In the genomic region with DNA sequence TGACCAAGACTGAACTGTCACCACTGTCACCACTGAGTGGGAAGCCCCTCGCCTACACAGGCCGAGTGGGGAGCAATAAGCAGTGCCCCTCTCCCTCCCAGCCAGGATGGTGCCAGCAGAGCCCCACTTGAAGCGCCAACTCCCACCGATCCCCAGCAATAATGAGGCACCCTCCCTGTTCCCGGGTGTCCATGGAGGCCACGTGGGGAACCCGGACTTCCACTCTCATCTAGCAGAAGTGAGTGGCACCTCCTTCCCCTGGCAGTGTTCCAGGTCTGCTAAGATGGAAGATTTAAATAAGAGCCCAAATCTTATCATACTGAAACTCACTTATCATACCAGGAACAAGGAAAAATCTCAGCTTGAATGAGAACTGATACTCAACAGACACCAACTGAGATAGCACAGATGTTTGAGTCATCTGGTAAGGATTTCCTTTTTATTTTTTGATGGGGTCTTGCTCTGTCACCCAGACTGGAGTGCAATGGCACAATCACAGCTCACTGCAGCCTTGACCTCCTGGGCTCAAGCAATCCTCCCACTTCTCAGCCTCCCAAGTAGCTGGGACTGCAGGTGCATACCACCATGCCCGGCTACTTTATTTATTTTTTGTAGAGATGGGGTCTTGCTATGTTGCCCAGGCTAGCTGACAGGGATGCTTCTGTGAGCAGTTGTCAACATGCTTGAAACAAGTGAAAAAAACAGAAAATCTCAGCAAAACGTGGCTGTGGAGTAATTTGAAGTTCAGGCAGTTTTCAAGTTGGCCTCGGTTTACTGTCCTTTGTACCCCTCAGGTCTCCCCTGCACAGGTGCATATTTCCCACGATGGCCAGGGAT, we compare ENCODE assay signal across 21 cellular contexts. TPM values are rescaled to one million over a fixed set of nuclear protein-coding genes. Genes with fewer than 3 reads are reported as not detected.
DNase-seq lines count a peak whose midpoint lies in the region; ATAC-seq and TF ChIP-seq lines count a peak whose summit lies in the region.
"Had no signal": no experiment of that assay in that cellular context is flagged by ENCODE, and none has a peak within 500 bp of the region (broad histone marks: within the 10 kb centered on the region; RNA-seq: fewer than 3 reads in every experiment).

No MANE protein-coding gene starts in this region.

- no peak overlapping the region for H3K4me3 ChIP-seq in BLaER1 treated with 17β-estradiol and CSF1 and Interleukin-3, amounts not matched to agents 10 nM and 100 nM
- no peak overlapping the region for H3K4me3 ChIP-seq in mesendoderm (ENCODE audit: low read length)
- H3K4me3 ChIP-seq: A549, GM23338, SK-N-MC had no signal

- peaks cover 0 to 39% (median 25%) of the 10 kb centered on the region in 10 experiments; a peak in 18 of 20 replicates for H3K4me1 ChIP-seq in BLaER1 treated with 17β-estradiol and CSF1 and Interleukin-3, amounts not matched to agents 10 nM and 100 nM
- H3K4me1 ChIP-seq in mesendoderm (ENCODE audit: control insufficient read depth, low read depth, low read length): no peaks in the 10 kb centered on the region
- H3K4me1 ChIP-seq: A549 had no signal

- no peak overlapping the region for H3K18ac ChIP-seq in mesendoderm (ENCODE audit: low read length)

- no peak overlapping the region for H2BK120ac ChIP-seq in mesendoderm (ENCODE audit: low read depth, low read length)

- no peaks in the 10 kb centered on the region for H3K9me3 ChIP-seq in BLaER1 treated with 17β-estradiol and CSF1 and Interleukin-3, amounts not matched to agents 10 nM and 100 nM (replicated peaks in 1 of 11)
- H3K9me3 ChIP-seq: A549 had no signal

- no peak overlapping the region for H3K56ac ChIP-seq in mesendoderm (ENCODE audit: low read length)

- no peaks in the 10 kb centered on the region for H3K79me1 ChIP-seq in mesendoderm (ENCODE audit: low read length)

- DNase-seq in MV-4-11 (lab: John Stamatoyannopoulos, UW) (peak; percentile 36), mesendoderm (peak; percentile 52), NCI-H345 treated with DMSO at 0.1 percent for 48 hours (lab: John Stamatoyannopoulos, UW; ENCODE audit: unreplicated experiment) (no peak), left lobe of liver (ENCODE audit: low spot score) (no peak)
- DNase-seq: CD4-positive, CD25-positive, alpha-beta regulatory T cell; DND-41; GDM1; Kasumi-1; NCI-H1417; NCI-H1930; NCI-H226; NCI-H526 treated with DMSO at 0.1 percent for 48 hours; NK-92 treated with Interleukin-12 subunit alpha and Interleukin-12 subunit beta, amount 100 ng/mL, for 24 hours had no signal

- no peak overlapping the region for H3K4ac ChIP-seq in mesendoderm (ENCODE audit: low read depth, low read length)

- H2BK5ac ChIP-seq in mesendoderm (ENCODE audit: low read length): peak overlapping the region; percentile 45

- peak overlapping the region in 10 of 11 experiments; percentile 5 to 57 (median 24); a peak in 14 of 22 replicates for H3K4me2 ChIP-seq in BLaER1 treated with 17β-estradiol and CSF1 and Interleukin-3, amounts not matched to agents 10 nM and 100 nM
- no peak overlapping the region for H3K4me2 ChIP-seq in mesendoderm (ENCODE audit: low read length)
- H3K4me2 ChIP-seq: A549, GM23338 had no signal

- H4K5ac ChIP-seq in mesendoderm (ENCODE audit: low read length): no peak overlapping the region

- H3K27ac ChIP-seq in BLaER1 treated with 17β-estradiol and CSF1 and Interleukin-3, amounts not matched to agents 10 nM and 100 nM: peak overlapping the region in 3 of 11 experiments; percentile 6 to 43 (median 9); a peak in 3 of 22 replicates
- H3K27ac ChIP-seq in mesendoderm (ENCODE audit: low read depth, low read length): no peak overlapping the region
- H3K27ac ChIP-seq: A549, SK-N-MC had no signal

- no peak overlapping the region for H3K23ac ChIP-seq in mesendoderm (ENCODE audit: low read length)

- no peaks in the 10 kb centered on the region for H3K36me3 ChIP-seq in BLaER1 treated with 17β-estradiol and CSF1 and Interleukin-3, amounts not matched to agents 10 nM and 100 nM
- no peaks in the 10 kb centered on the region for H3K36me3 ChIP-seq in mesendoderm (ENCODE audit: control insufficient read depth, insufficient read depth, low read length)

- H3K27me3 ChIP-seq in BLaER1 treated with 17β-estradiol and CSF1 and Interleukin-3, amounts not matched to agents 10 nM and 100 nM: no peaks in the 10 kb centered on the region
- H3K27me3 ChIP-seq in mesendoderm (ENCODE audit: insufficient read depth, low read length, poor library complexity): no peaks in the 10 kb centered on the region

- no peaks in the 10 kb centered on the region for H3K79me2 ChIP-seq in mesendoderm (ENCODE audit: control insufficient read depth, insufficient read depth, low read length)

- no peak overlapping the region for H2BK15ac ChIP-seq in mesendoderm (replicated peaks; ENCODE audit: low read depth)

- no peak overlapping the region for H3K9ac ChIP-seq in BLaER1 treated with 17β-estradiol and CSF1 and Interleukin-3, amounts not matched to agents 10 nM and 100 nM
- no peak overlapping the region for H3K9ac ChIP-seq in mesendoderm (ENCODE audit: low read length)

- H4K20me1 ChIP-seq in BLaER1 treated with 17β-estradiol and CSF1 and Interleukin-3, amounts not matched to agents 10 nM and 100 nM: no peaks in the 10 kb centered on the region

- ATAC-seq in SK-N-SH treated with all-trans-retinoic acid at 6 μM for 48 hours: no peak
- ATAC-seq in left lobe of liver: no peak
- no peak for ATAC-seq in GM19351 (IDR thresholded peaks at IDR 0.05; ENCODE audit: unreplicated experiment)
- no peak for ATAC-seq in HG02759 (IDR thresholded peaks at IDR 0.05; ENCODE audit: unreplicated experiment)
- ATAC-seq: A549, GM23338, HepG2 had no signal

- no peak overlapping the region for H4K8ac ChIP-seq in mesendoderm (ENCODE audit: low read depth, low read length)

- H2AK5ac ChIP-seq in mesendoderm (ENCODE audit: low read length): no peak overlapping the region

- no CpG with 5 or more reads among the region's 11 CpGs for whole genome bisulfite sequencing in mesendoderm (ENCODE audit: extremely low coverage, insufficient coverage, low lambda C conversion rate)

TF ChIP-seq in SK-N-SH treated with all-trans-retinoic acid at 6 μM for 48 hours, 23 proteins besides CTCF, POLR2A, EP300 and RAD21:
- TF ChIP-seq ESRRG (CRISPR knock-in tag; IDR thresholded peaks at IDR 0.05) (no peak), TOX (CRISPR knock-in tag; IDR thresholded peaks at IDR 0.05; ENCODE audit: borderline replicate concordance) (no peak), TCF4 (CRISPR knock-in tag; IDR thresholded peaks at IDR 0.05; ENCODE audit: borderline replicate concordance) (peak; percentile 66; the same call in 1 of the 2 replicates), ISL1 (CRISPR knock-in tag; IDR thresholded peaks at IDR 0.05) (peak; percentile 55), ZFP30 (CRISPR knock-in tag; IDR thresholded peaks at IDR 0.05) (no peak), PPARA (CRISPR knock-in tag; IDR thresholded peaks at IDR 0.05; ENCODE audit: borderline replicate concordance) (no peak)
- TF ChIP-seq, protein P1, sequence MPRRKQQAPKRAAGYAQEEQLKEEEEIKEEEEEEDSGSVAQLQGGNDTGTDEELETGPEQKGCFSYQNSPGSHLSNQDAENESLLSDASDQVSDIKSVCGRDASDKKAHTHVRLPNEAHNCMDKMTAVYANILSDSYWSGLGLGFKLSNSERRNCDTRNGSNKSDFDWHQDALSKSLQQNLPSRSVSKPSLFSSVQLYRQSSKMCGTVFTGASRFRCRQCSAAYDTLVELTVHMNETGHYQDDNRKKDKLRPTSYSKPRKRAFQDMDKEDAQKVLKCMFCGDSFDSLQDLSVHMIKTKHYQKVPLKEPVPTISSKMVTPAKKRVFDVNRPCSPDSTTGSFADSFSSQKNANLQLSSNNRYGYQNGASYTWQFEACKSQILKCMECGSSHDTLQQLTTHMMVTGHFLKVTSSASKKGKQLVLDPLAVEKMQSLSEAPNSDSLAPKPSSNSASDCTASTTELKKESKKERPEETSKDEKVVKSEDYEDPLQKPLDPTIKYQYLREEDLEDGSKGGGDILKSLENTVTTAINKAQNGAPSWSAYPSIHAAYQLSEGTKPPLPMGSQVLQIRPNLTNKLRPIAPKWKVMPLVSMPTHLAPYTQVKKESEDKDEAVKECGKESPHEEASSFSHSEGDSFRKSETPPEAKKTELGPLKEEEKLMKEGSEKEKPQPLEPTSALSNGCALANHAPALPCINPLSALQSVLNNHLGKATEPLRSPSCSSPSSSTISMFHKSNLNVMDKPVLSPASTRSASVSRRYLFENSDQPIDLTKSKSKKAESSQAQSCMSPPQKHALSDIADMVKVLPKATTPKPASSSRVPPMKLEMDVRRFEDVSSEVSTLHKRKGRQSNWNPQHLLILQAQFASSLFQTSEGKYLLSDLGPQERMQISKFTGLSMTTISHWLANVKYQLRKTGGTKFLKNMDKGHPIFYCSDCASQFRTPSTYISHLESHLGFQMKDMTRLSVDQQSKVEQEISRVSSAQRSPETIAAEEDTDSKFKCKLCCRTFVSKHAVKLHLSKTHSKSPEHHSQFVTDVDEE (CRISPR knock-in tag; IDR thresholded peaks at IDR 0.05): 0 out of 2 replicates have a peak, but pooled peaks have one; percentile 58

RNA-seq across cellular contexts. Expression of a gene that starts 29.6 kb away (rescaled TPM):
- 17.2 TPM for polyA plus RNA-seq in mesendoderm (2013, experiment 1 of 2)
- polyA plus RNA-seq in mesendoderm (2013, experiment 2 of 2): 17.0 TPM
- 1,233 TPM for total RNA-seq in left lobe of liver
- total RNA-seq: CD4-positive, CD25-positive, alpha-beta regulatory T cell had no signal
- polyA plus RNA-seq: CD4-positive, CD25-positive, alpha-beta regulatory T cell had no signal

Comparison
In these comparisons a context has a peak if more than half of its experiments do, and no peak if none do; other contexts are left out.
1. DNase-seq: peak in MV-4-11 (single experiment) and mesendoderm (single experiment); none in NCI-H345 treated with DMSO at 0.1 percent for 48 hours (single experiment) and left lobe of liver (single experiment).